8 cellular contexts compared by ENCODE assay signal in genomic region chr3:48716508-48716981, GRCh38. TPM values are rescaled to one million over a fixed set of nuclear protein-coding genes. Genes with fewer than 3 reads are reported as not detected.
DNase-seq lines count a peak whose midpoint lies in the region; ATAC-seq, FAIRE-seq and TF ChIP-seq lines count a peak whose summit lies in the region.

No MANE protein-coding gene starts in this region.

- TF ChIP-seq POLR2A in GM12892 (IDR thresholded peaks at IDR 0.05; ENCODE audit: low read depth, low read length), result no peak

- H3K4me1 Mint-ChIP-seq in natural killer cell, result peaks cover 42 to 44% of the 10 kb centered on the region in 2 donors

- H3K27ac Mint-ChIP-seq in natural killer cell, result peak overlapping the region; percentile 96

- peak overlapping the region; percentile 89 for H3K4me3 ChIP-seq in WI38 (ENCODE audit: low read depth, low read length)

- peaks cover 0 to 5% of the 10 kb centered on the region in 2 donors for H3K27me3 Mint-ChIP-seq in natural killer cell (ENCODE audit: low read depth in 2 of 2)

- no peak for TF ChIP-seq CTCF in WI38 (IDR thresholded peaks at IDR 0.05; ENCODE audit: low read depth, low read length)
- no peak for TF ChIP-seq CTCF in natural killer cell (IDR thresholded peaks at IDR 0.05)

- ATAC-seq in natural killer cell (no peak), GM21786 (IDR thresholded peaks at IDR 0.05; ENCODE audit: unreplicated experiment) (no peak)

- H3K9me3 Mint-ChIP-seq in natural killer cell, result no peaks in the 10 kb centered on the region

- no peak for FAIRE-seq in GM12892 (lab: Jason Lieb, UNC)

- intact Hi-C loops in natural killer cell (cut with micrococcal nuclease), result loop anchor here (2.0 kb wide), 3 partner anchors 24 to 52 kb away; partner anchors contain the start of gene NCKIPSD

- peak overlapping the region; percentile 98 for H3K4me3 Mint-ChIP-seq in natural killer cell

- H3K36me3 Mint-ChIP-seq in natural killer cell, result no peaks in the 10 kb centered on the region

- peak; percentile 47 for DNase-seq in NCI-H82 (lab: John Stamatoyannopoulos, UW)
- no peak for DNase-seq in NCI-H82 treated with DMSO at 0.1 percent for 48 hours (lab: John Stamatoyannopoulos, UW; ENCODE audit: unreplicated experiment)
- DNase-seq in effector CD4-positive, alpha-beta T cell, result peak; percentile 14
- DNase-seq in natural killer cell, result peak; percentile 23
- no peak for DNase-seq in GM12892 (ENCODE audit: insufficient read length)
- no peak for DNase-seq in midbrain (lab: John Stamatoyannopoulos, UW)

RNA-seq across cellular contexts. Expression of gene IP6K2, which starts 0.5 kb away (rescaled TPM):
- total RNA-seq in natural killer cell, result 100 to 1,000 TPM; 140 to 151 (median 148) TPM
- polyA plus RNA-seq in GM12892 (2012; ENCODE audit: missing spikeins), result 49.5 TPM

RNA-seq across cellular contexts. Expression of gene NCKIPSD, which starts 30.8 kb away (rescaled TPM):
- total RNA-seq in natural killer cell, result 10 to 100 TPM; 12.2 to 14.1 (median 12.8) TPM
- polyA plus RNA-seq in GM12892 (2012; ENCODE audit: missing spikeins), result 20.2 TPM

RNA-seq across cellular contexts. Expression of gene CELSR3, which starts 53.9 kb away (rescaled TPM):
- total RNA-seq in natural killer cell, result 1 to 10 TPM; 2.0 to 3.4 (median 2.6) TPM
- 0.89 TPM for polyA plus RNA-seq in GM12892 (2012; ENCODE audit: missing spikeins)

Comparison
In these comparisons a context has a peak if more than half of its experiments do, and no peak if none do; other contexts are left out.
1. DNase-seq: peak in NCI-H82 (single experiment), effector CD4-positive, alpha-beta T cell (single experiment) and natural killer cell (single experiment); none in NCI-H82 treated with DMSO at 0.1 percent for 48 hours (single experiment), GM12892 (single experiment) and midbrain (single experiment).